19 cellular contexts compared by ENCODE assay signal in genomic region chr17:8116779-8117178, GRCh38. TPM values are rescaled to one million over a fixed set of nuclear protein-coding genes. Genes with fewer than 3 reads are reported as not detected.
"Had no signal": no experiment of that assay in that cellular context is flagged by ENCODE, and none has a peak within 500 bp of the region (broad histone marks: within the 10 kb centered on the region; RNA-seq: fewer than 3 reads in every experiment).

No MANE protein-coding gene starts in this region.

- ATAC-seq: lower lobe of right lung; stimulated activated naive CD8-positive, alpha-beta T cell treated with anti-CD3 and anti-CD28 coated beads, Interleukin-15, amount 100 ng/mL, for 72 hours had no signal

- DNase-seq: activated CD4-positive, alpha-beta T cell treated with anti-CD3 and anti-CD28 coated beads, Interleukin-2, amount 10 ng/mL, durations not matched to agents 7 days and 5 days; activated CD4-positive, CD25-positive, alpha-beta regulatory T cell; activated CD8-positive, alpha-beta memory T cell treated with anti-CD3 and anti-CD28 coated beads for 24 hours; activated effector memory CD4-positive, alpha-beta T cell treated with Interleukin-2 at 50 U/mL for 16 hours; anterior cingulate cortex; dorsolateral prefrontal cortex; immature natural killer cell; lower lobe of right lung; midbrain; stimulated activated CD4-positive, alpha-beta T cell treated with anti-CD3 and anti-CD28 coated beads, Interleukin-15, amount 100 ng/mL, for 24 hours; stimulated activated CD4-positive, alpha-beta T cell treated with anti-CD3 and anti-CD28 coated beads, Interleukin-4, amount 100 ng/mL, for 24 hours; stimulated activated naive CD8-positive, alpha-beta T cell treated with anti-CD3 and anti-CD28 coated beads, Interleukin-15, amount 100 ng/mL, for 72 hours had no signal

- H3K4me3 Mint-ChIP-seq: activated CD4-positive, alpha-beta T cell treated with anti-CD3 and anti-CD28 coated beads, Interleukin-2, amount 10 ng/mL, durations not matched to agents 7 days and 5 days; activated naive CD8-positive, alpha-beta T cell had no signal

- H3K9me3 Mint-ChIP-seq: activated CD4-positive, alpha-beta T cell treated with anti-CD3 and anti-CD28 coated beads, Interleukin-2, amount 10 ng/mL, durations not matched to agents 7 days and 5 days; stimulated activated naive CD8-positive, alpha-beta T cell treated with anti-CD3 and anti-CD28 coated beads, Interleukin-15, amount 100 ng/mL, for 72 hours had no signal

- H3K36me3 ChIP-seq: breast epithelium, esophagus muscularis mucosa, lower lobe of right lung, thoracic aorta had no signal

- H3K36me3 Mint-ChIP-seq: activated naive CD8-positive, alpha-beta T cell had no signal

- H3K27ac ChIP-seq: esophagus muscularis mucosa, lower lobe of right lung, thoracic aorta had no signal

- H3K27ac Mint-ChIP-seq: activated CD4-positive, alpha-beta T cell treated with anti-CD3 and anti-CD28 coated beads, Interleukin-2, amount 10 ng/mL, durations not matched to agents 7 days and 5 days; activated naive CD8-positive, alpha-beta T cell; immature natural killer cell; stimulated activated naive CD8-positive, alpha-beta T cell treated with anti-CD3 and anti-CD28 coated beads, Interleukin-15, amount 100 ng/mL, for 72 hours had no signal

- H3K9me3 ChIP-seq: breast epithelium, esophagus muscularis mucosa, lower lobe of right lung, thoracic aorta had no signal

RNA-seq across cellular contexts. Expression of gene ALOXE3, which starts 1.5 kb away (rescaled TPM):
- total RNA-seq: activated CD4-positive, alpha-beta T cell treated with anti-CD3 and anti-CD28 coated beads, Interleukin-2, amount 10 ng/mL, durations not matched to agents 7 days and 5 days; esophagus muscularis mucosa; fibroblast of villous mesenchyme; lower lobe of right lung; T-helper 1 cell treated with Interleukin-12 subunit alpha and Interleukin-12 subunit beta and Interleukin-4 antibody, amounts not matched to agents 30 ng/mL and 1 ng/mL, for 36 hours; thoracic aorta had no signal
- polyA plus RNA-seq: immature natural killer cell had no signal

RNA-seq across cellular contexts. Expression of gene HES7, which starts 7.1 kb away (rescaled TPM):
- total RNA-seq: breast epithelium, fibroblast of villous mesenchyme, thoracic aorta had no signal
- polyA plus RNA-seq: immature natural killer cell had no signal

RNA-seq across cellular contexts. Expression of gene ALOX12B, which starts 29.3 kb away (rescaled TPM):
- total RNA-seq: breast epithelium; esophagus muscularis mucosa; fibroblast of villous mesenchyme; lower lobe of right lung; omental fat pad; T-helper 1 cell treated with Interleukin-12 subunit alpha and Interleukin-12 subunit beta and Interleukin-4 antibody, amounts not matched to agents 30 ng/mL and 1 ng/mL, for 36 hours; thoracic aorta had no signal
